In the genomic region with DNA sequence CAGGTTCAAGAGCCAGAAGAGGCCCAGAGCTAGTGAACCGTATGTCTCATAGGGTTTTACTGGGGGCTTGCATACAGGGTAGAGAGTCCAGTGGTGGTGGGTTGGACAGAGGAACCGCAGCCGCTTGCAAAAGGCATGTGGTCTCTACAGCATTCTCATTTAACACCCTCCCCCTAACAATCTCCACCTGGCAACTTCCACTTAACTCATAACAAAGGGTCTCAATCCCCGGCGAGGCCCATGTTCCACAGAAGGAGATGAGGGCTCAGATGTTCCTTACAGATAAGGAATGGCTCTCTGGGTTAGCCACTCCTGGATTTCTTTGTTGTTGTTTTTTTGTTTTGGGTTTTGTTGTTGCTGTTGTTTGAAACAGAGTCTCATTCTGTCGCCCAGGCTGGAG, we compare ENCODE assay signal across 27 cellular contexts.
DNase-seq lines count a peak whose midpoint lies in the region; ATAC-seq, FAIRE-seq and TF ChIP-seq lines count a peak whose summit lies in the region.
"Had no signal": no experiment of that assay in that cellular context is flagged by ENCODE, and none has a peak within 500 bp of the region (broad histone marks: within the 10 kb centered on the region; RNA-seq: fewer than 3 reads in every experiment).

No MANE protein-coding gene starts in this region.

- peaks cover 9% of the 10 kb centered on the region for H3K79me1 ChIP-seq in H1 (ENCODE audit: low read depth, low read length)

- H2BK5ac ChIP-seq in H1 (ENCODE audit: low read depth, low read length): peak overlapping the region; percentile 45; the same call in 1 of the 2 replicates

- H3K9me3 ChIP-seq in H1 (ENCODE audit: insufficient read depth in 2 of 2, low read depth in 1 of 2, low read length in 1 of 2): no peaks in the 10 kb centered on the region
- H3K9me3 ChIP-seq: BE2C had no signal

- H4K5ac ChIP-seq in H1 (ENCODE audit: insufficient read length, low read depth, low read length): no peak overlapping the region

- no peak for TF ChIP-seq EP300 in H1 (IDR thresholded peaks at IDR 0.05; ENCODE audit: borderline replicate concordance in 1 of 2, low read depth in 2 of 2, low read length in 2 of 2)

- WGBS in H1 (ENCODE audit: extremely low coverage in 1 of 2, insufficient coverage in 1 of 2, insufficient read length in 1 of 2, insufficient replicate concordance in 2 of 2, low coverage in 1 of 2, low lambda C conversion rate in 2 of 2, missing lambda C conversion rate in 1 of 2), 2 experiments: 88% methylated on average over 6 of the region's 6 CpGs; no CpG with 5 or more reads in 1 of the 2 experiments

- peaks cover 10 to 98% of the 10 kb centered on the region in 2 experiments; a peak in 3 of 4 replicates for H3K79me2 ChIP-seq in H1 (ENCODE audit: control insufficient read depth in 1 of 2, insufficient read depth in 2 of 2, low read length in 2 of 2)

- no peak overlapping the region for H3K9ac ChIP-seq in H1 (replicated peaks in 1 of 4; ENCODE audit: extremely low read depth in 1 of 4, low read depth in 3 of 4, low read length in 3 of 4)

- peaks cover 1 to 15% (median 11%) of the 10 kb centered on the region in 4 experiments for H3K4me1 ChIP-seq in H1 (replicated peaks in 1 of 4; ENCODE audit: control insufficient read depth in 3 of 4, insufficient read depth in 4 of 4, low read length in 3 of 4)

- H3K27me3 ChIP-seq in H7 (ENCODE audit: control insufficient read depth, insufficient read depth, low read length) (no peaks in the 10 kb centered on the region), H1 (replicated peaks in 1 of 4; ENCODE audit: control insufficient read depth in 3 of 4, extremely low read depth in 1 of 4, insufficient read depth in 3 of 4, low read length in 3 of 4) (no peaks in the 10 kb centered on the region)
- H3K27me3 ChIP-seq: BE2C had no signal

- H3K4ac ChIP-seq in H1 (replicated peaks; ENCODE audit: insufficient read length, low read depth, low read length): no peak overlapping the region

- no peak for TF ChIP-seq CTCF in H1 (IDR thresholded peaks at IDR 0.05; ENCODE audit: control extremely low read depth in 1 of 3, insufficient read depth in 1 of 3, low read depth in 1 of 3, low read length in 3 of 3)

- H4K8ac ChIP-seq in H1 (ENCODE audit: extremely low read depth, insufficient read depth, low read length): no peak overlapping the region

- DNase-seq in ELF-1 (ENCODE audit: low read depth, low spot score) (peak; percentile 57), H7 (peak; percentile 28), H1 (ENCODE audit: low read depth in 1 of 2, low spot score in 2 of 2) (no peak), iPS-NIHi11 (ENCODE audit: low spot score) (peak; percentile 14), GM03348 (ENCODE audit: low spot score) (no peak), NCI-H2107 (lab: John Stamatoyannopoulos, UW) (no peak), left cardiac atrium (no peak), NCI-H1048 (lab: John Stamatoyannopoulos, UW) (no peak)
- DNase-seq: ACHN; BE2C; C1 segment of cervical spinal cord; CD4-positive, CD25-positive, alpha-beta regulatory T cell; CD8-positive, alpha-beta memory T cell; COR-L47; DMS 273 treated with DMSO at 0.1 percent for 48 hours; DMS53; DND-41; EL; GOT3; HCEC 1CT; IMR-90 had no signal

- TF ChIP-seq POLR2A in H1 (IDR thresholded peaks at IDR 0.05; ENCODE audit: control extremely low read depth in 1 of 2, low read depth in 2 of 2, low read length in 2 of 2): no peak

- ATAC-seq in left cardiac atrium: no peak
- ATAC-seq: K562 had no signal

- H3K23me2 ChIP-seq in H1 (ENCODE audit: low read depth, low read length): no peaks in the 10 kb centered on the region; the same call in 1 of the 2 replicates

- no peak overlapping the region for H3K56ac ChIP-seq in H1 (replicated peaks; ENCODE audit: insufficient read length, low read depth, low read length)

- POLR2A ChIA-PET in H1 (lab: Charles Lee; ENCODE audit: partially characterized antibody): interaction anchor here (1.4 kb wide), 1 partner anchor 106 kb away, joined by 3 read pairs; a partner anchor contains a TSS

- no peak overlapping the region for H4K91ac ChIP-seq in H1 (replicated peaks; ENCODE audit: insufficient read length, low read length)

- no peak overlapping the region for H3K18ac ChIP-seq in H1 (ENCODE audit: extremely low read depth, low read length)

- H3K23ac ChIP-seq in H1 (ENCODE audit: insufficient read length): no peak overlapping the region

- H3K14ac ChIP-seq in H1 (ENCODE audit: insufficient read length): no peak overlapping the region

- H2BK15ac ChIP-seq in H1 (ENCODE audit: low read length): no peak overlapping the region

- H2BK12ac ChIP-seq in H1 (ENCODE audit: low read depth, low read length): no peak overlapping the region

- H3K36me3 ChIP-seq in H7 (replicated peaks; ENCODE audit: control insufficient read depth, insufficient read depth, low read length) (no peaks in the 10 kb centered on the region; the same call in 1 of the 2 replicates), H1 (ENCODE audit: control insufficient read depth in 2 of 4, insufficient read depth in 4 of 4, low read length in 3 of 4) (no peaks in the 10 kb centered on the region; a peak in 1 of 8 replicates)
- H3K36me3 ChIP-seq: BE2C had no signal

- CTCF ChIA-PET in H1 (lab: Charles Lee; ENCODE audit: partially characterized antibody): interaction anchor here (2.0 kb wide), 1 partner anchor 14 kb away, joined by 5 read pairs; no protein-coding TSS in a partner anchor

- peaks cover 5 to 6% of the 10 kb centered on the region in 2 experiments for H4K20me1 ChIP-seq in H1 (replicated peaks in 1 of 2; ENCODE audit: control insufficient read depth in 1 of 2, insufficient read depth in 2 of 2, low read length in 2 of 2)

- no peak overlapping the region; the same call in 1 of the 2 replicates for H3K27ac ChIP-seq in H1 (ENCODE audit: low read depth, low read length)

- no peak overlapping the region for H2BK120ac ChIP-seq in H1 (replicated peaks; ENCODE audit: low read depth, low read length)

- intact Hi-C loops in left cardiac atrium (cut with DNase I): no loop called here

- H3K4me2 ChIP-seq in H1 (ENCODE audit: insufficient read depth in 1 of 2, low read depth in 2 of 2, low read length in 2 of 2): no peak overlapping the region

- no peak for FAIRE-seq in H1 (lab: Jason Lieb, UNC)
- FAIRE-seq: A204.1, G401.6, GM12892, GM18507, HTR-8/SVneo, K562 had no signal

- no peak for TF ChIP-seq RAD21 in H1 (IDR thresholded peaks at IDR 0.05 in 1 of 2, conservative IDR thresholded peaks at IDR 0.05 in 1 of 2; ENCODE audit: low read depth in 2 of 2, low read length in 2 of 2)

- no peak overlapping the region for H2AK5ac ChIP-seq in H1 (ENCODE audit: low read depth, low read length)

- H2BK20ac ChIP-seq in H1 (ENCODE audit: low read length): no peak overlapping the region

- H3K4me3 ChIP-seq in H7 (ENCODE audit: insufficient read depth, low read depth, low read length) (no peak overlapping the region), H1 (ENCODE audit: extremely low read depth in 1 of 4, insufficient read depth in 2 of 4, low read depth in 3 of 4, low read length in 4 of 4) (no peak overlapping the region)
- H3K4me3 ChIP-seq: K562 had no signal

- no peak overlapping the region for H2AFZ ChIP-seq in H1 (ENCODE audit: low read length)

TF ChIP-seq in H1, 55 proteins besides CTCF, POLR2A, EP300 and RAD21:
- TF ChIP-seq GTF2F1 (IDR thresholded peaks at IDR 0.05; ENCODE audit: borderline replicate concordance, low read depth, low read length) (no peak), SIN3A (conservative IDR thresholded peaks at IDR 0.05 in 1 of 2, IDR thresholded peaks at IDR 0.05 in 1 of 2; ENCODE audit: low read depth in 1 of 2, low read length in 2 of 2) (no peak), TBP (IDR thresholded peaks at IDR 0.05; ENCODE audit: low read depth, low read length) (no peak), CHD2 (IDR thresholded peaks at IDR 0.05; ENCODE audit: low read length) (no peak), JUND (IDR thresholded peaks at IDR 0.05; ENCODE audit: low read length) (no peak), NANOG (IDR thresholded peaks at IDR 0.05; ENCODE audit: insufficient read depth, low read depth, low read length, poor library complexity, severe bottlenecking) (no peak), SUZ12 (IDR thresholded peaks at IDR 0.05; ENCODE audit: low read length) (no peak), CEBPB (IDR thresholded peaks at IDR 0.05; ENCODE audit: low read depth, low read length) (no peak), SIRT6 (IDR thresholded peaks at IDR 0.05; ENCODE audit: low read length) (no peak), PHF8 (conservative IDR thresholded peaks at IDR 0.05; ENCODE audit: low read depth, low read length) (no peak), SAP30 (IDR thresholded peaks at IDR 0.05; ENCODE audit: insufficient read depth, insufficient replicate concordance, low read length) (no peak), CBX5 (IDR thresholded peaks at IDR 0.05; ENCODE audit: low read depth, low read length) (no peak), BRCA1 (IDR thresholded peaks at IDR 0.05; ENCODE audit: low read depth, low read length) (no peak), KDM4A (IDR thresholded peaks at IDR 0.05; ENCODE audit: low read depth, low read length, severe bottlenecking) (no peak), POU5F1 (IDR thresholded peaks at IDR 0.05; ENCODE audit: low read depth, low read length) (no peak), KDM5A (IDR thresholded peaks at IDR 0.05; ENCODE audit: low read length) (no peak), HDAC2 (IDR thresholded peaks at IDR 0.05; ENCODE audit: borderline replicate concordance in 1 of 2, low read depth in 2 of 2, low read length in 2 of 2) (no peak), EZH2 (IDR thresholded peaks at IDR 0.05; ENCODE audit: low read depth, low read length, severe bottlenecking) (no peak), BCL11A (IDR thresholded peaks at IDR 0.05; ENCODE audit: low read depth in 2 of 2, low read length in 2 of 2) (no peak), ZNF274 (IDR thresholded peaks at IDR 0.05; ENCODE audit: borderline replicate concordance, extremely low read depth, low read length) (no peak)

Comparison
In these comparisons a context has a peak if more than half of its experiments do, and no peak if none do; other contexts are left out.
1. DNase-seq: peak in ELF-1 (single experiment), H7 (single experiment) and iPS-NIHi11 (single experiment); none in H1 (0 of 2), GM03348 (single experiment), NCI-H2107 (single experiment), left cardiac atrium (single experiment) and NCI-H1048 (single experiment).